ENCODE assay signal across 16 cellular contexts in the genomic region with DNA sequence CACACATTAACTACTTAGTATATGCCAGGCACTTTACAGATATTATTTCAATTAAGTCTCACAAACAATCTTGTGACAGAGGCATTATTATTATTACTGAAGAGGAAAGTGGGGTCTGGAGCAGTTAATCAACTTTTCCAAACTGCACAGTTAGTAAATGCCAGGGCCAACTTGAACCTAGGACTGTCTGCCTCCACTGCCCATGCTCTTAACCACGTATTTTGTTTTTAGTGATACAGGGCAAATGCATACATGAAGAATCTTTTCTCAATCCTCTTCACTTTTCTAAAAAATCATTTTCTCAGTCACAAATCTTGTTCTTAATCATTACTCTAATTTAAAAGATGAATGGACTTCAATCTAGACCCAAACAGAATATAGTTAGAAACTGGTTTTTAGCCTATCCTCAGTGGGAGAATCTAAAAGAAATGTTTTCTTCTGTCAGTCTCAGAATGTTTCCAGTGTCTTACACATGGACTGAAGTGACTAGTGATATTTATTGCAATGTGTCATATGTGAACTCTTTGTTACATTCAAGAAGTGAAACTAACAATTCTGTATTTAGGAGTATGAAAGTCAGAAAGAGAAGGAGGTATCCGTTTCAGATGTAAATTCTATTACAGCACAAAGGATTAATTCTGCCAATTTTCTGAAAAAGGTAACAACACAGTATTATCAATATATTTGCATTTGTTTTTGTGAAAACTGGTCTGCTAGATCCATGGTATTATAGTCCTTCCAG.
DNase-seq lines count a peak whose midpoint lies in the region; ATAC-seq and TF ChIP-seq lines count a peak whose summit lies in the region.
"Had no signal": no experiment of that assay in that cellular context is flagged by ENCODE, and none has a peak within 500 bp of the region (broad histone marks: within the 10 kb centered on the region; RNA-seq: fewer than 3 reads in every experiment).

No MANE protein-coding gene starts in this region.

- DNase-seq in MV-4-11 (lab: John Stamatoyannopoulos, UW) (peak; percentile 71), DMS53 (lab: John Stamatoyannopoulos, UW) (no peak), AG08396 (ENCODE audit: low spot score) (no peak), UCSD-AML1 (lab: John Stamatoyannopoulos, UW; ENCODE audit: unreplicated experiment) (no peak), HEK293T (ENCODE audit: extremely low spot score) (no peak)
- DNase-seq: CD4-positive, alpha-beta memory T cell; endodermal cell; left cardiac atrium; NCI-H510A treated with DMSO at 0.1 percent for 48 hours; nephron progenitor cell; uterus had no signal

- ATAC-seq in GM18505 (IDR thresholded peaks at IDR 0.05; ENCODE audit: unreplicated experiment): peak; percentile 86
- peak; percentile 68 for ATAC-seq in GM19468 (IDR thresholded peaks at IDR 0.05; ENCODE audit: extremely low read depth, unreplicated experiment)
- peak; percentile 97 for ATAC-seq in HG02938 (IDR thresholded peaks at IDR 0.05; ENCODE audit: unreplicated experiment)
- ATAC-seq: activated CD4-positive, CD25-positive, alpha-beta regulatory T cell treated with anti-CD3 and anti-CD28 coated beads, Interleukin-2, amount 50 U/mL, for 24 hours; activated T-helper 17 cell treated with anti-CD3 and anti-CD28 coated beads, Interleukin-2, amount 50 U/mL, for 72 hours; left cardiac atrium had no signal

- CTCF ChIA-PET in HEK293T (lab: Yijun Ruan, JAX): no interaction called here

- POLR2A ChIA-PET in HEK293T (lab: Yijun Ruan, JAX): no interaction called here

- no peak for TF ChIP-seq POLR2A in GM18505 (IDR thresholded peaks at IDR 0.05; ENCODE audit: borderline replicate concordance, extremely low read depth, insufficient read depth, insufficient read length)

TF ChIP-seq in HEK293T, 16 proteins besides CTCF, POLR2A, EP300 and RAD21:
- TF ChIP-seq L3MBTL2 (conservative IDR thresholded peaks at IDR 0.05) (no peak), HDGF (IDR thresholded peaks at IDR 0.05; ENCODE audit: borderline replicate concordance) (no peak), SUZ12 (IDR thresholded peaks at IDR 0.05) (no peak), FOXK2 (IDR thresholded peaks at IDR 0.05) (no peak), FOXA1 (IDR thresholded peaks at IDR 0.05) (no peak), LEF1 (IDR thresholded peaks at IDR 0.05; ENCODE audit: borderline replicate concordance) (no peak), CTBP1 (IDR thresholded peaks at IDR 0.05; ENCODE audit: borderline replicate concordance) (no peak), ZNF384 (IDR thresholded peaks at IDR 0.05) (no peak), BHLHE40 (IDR thresholded peaks at IDR 0.05; ENCODE audit: borderline replicate concordance) (no peak), SP1 (IDR thresholded peaks at IDR 0.05) (no peak), NFRKB (IDR thresholded peaks at IDR 0.05) (no peak), FOXM1 (IDR thresholded peaks at IDR 0.05; ENCODE audit: borderline replicate concordance) (no peak), ELF4 (IDR thresholded peaks at IDR 0.05) (no peak), ARNT (IDR thresholded peaks at IDR 0.05) (no peak), TARDBP (IDR thresholded peaks at IDR 0.05) (no peak)
- TF ChIP-seq, protein P1, sequence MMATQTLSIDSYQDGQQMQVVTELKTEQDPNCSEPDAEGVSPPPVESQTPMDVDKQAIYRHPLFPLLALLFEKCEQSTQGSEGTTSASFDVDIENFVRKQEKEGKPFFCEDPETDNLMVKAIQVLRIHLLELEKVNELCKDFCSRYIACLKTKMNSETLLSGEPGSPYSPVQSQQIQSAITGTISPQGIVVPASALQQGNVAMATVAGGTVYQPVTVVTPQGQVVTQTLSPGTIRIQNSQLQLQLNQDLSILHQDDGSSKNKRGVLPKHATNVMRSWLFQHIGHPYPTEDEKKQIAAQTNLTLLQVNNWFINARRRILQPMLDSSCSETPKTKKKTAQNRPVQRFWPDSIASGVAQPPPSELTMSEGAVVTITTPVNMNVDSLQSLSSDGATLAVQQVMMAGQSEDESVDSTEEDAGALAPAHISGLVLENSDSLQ (IDR thresholded peaks at IDR 0.05): no peak
